In genomic region chr17:48915459-48916282, GRCh38 we compare ENCODE assay signal across 8 cellular contexts. TPM values are rescaled to one million over a fixed set of nuclear protein-coding genes. Genes with fewer than 3 reads are reported as not detected.
DNase-seq lines count a peak whose midpoint lies in the region; ATAC-seq and TF ChIP-seq lines count a peak whose summit lies in the region.

No MANE protein-coding gene starts in this region.

- DNase-seq in NCI-H2196 treated with DMSO at 0.1 percent for 48 hours (lab: John Stamatoyannopoulos, UW; ENCODE audit: unreplicated experiment), result peak; percentile 20
- DNase-seq in NCI-H2196 (lab: John Stamatoyannopoulos, UW; ENCODE audit: unreplicated experiment), result no peak
- DNase-seq in T-helper 22 cell (ENCODE audit: low read depth), result peak; percentile 22
- DNase-seq in dermis microvascular lymphatic vessel endothelial cell (ENCODE audit: low read depth in 2 of 2), result peak; percentile 30 to 71
- DNase-seq in retinal pigment epithelial cell (ENCODE audit: low read depth), result peak; percentile 61
- DNase-seq in D341Med (ENCODE audit: low spot score), result no peak

- ATAC-seq in HG03064 (IDR thresholded peaks at IDR 0.05; ENCODE audit: low read depth, unreplicated experiment), result peak; percentile 77
- ATAC-seq in HG03025 (IDR thresholded peaks at IDR 0.05; ENCODE audit: low FRiP score, unreplicated experiment), result no peak

- H3K4me3 ChIP-seq in retinal pigment epithelial cell (ENCODE audit: low read length), result no peak overlapping the region

- TF ChIP-seq CTCF in retinal pigment epithelial cell (conservative IDR thresholded peaks at IDR 0.05; ENCODE audit: low read depth, low read length), result no peak

RNA-seq across cellular contexts. Expression of gene UBE2Z, which starts 7.5 kb away (rescaled TPM):
- total RNA-seq in dermis microvascular lymphatic vessel endothelial cell, result 50.8 and 78.1 TPM in 2 replicates

RNA-seq across cellular contexts. Expression of gene ATP5MC1, which starts 23.1 kb away (rescaled TPM):
- total RNA-seq in dermis microvascular lymphatic vessel endothelial cell, result 30.8 and 48.4 TPM in 2 replicates

RNA-seq across cellular contexts. Expression of gene SNF8, which starts 29.0 kb away (rescaled TPM):
- total RNA-seq in dermis microvascular lymphatic vessel endothelial cell, result 86.0 and 96.0 TPM in 2 replicates

RNA-seq across cellular contexts. Expression of gene GIP, which starts 52.7 kb away (rescaled TPM):
- total RNA-seq in dermis microvascular lymphatic vessel endothelial cell, result not detected in 2 replicates

Comparison
In these comparisons a context has a peak if more than half of its experiments do, and no peak if none do; other contexts are left out.
1. DNase-seq: peak in NCI-H2196 treated with DMSO at 0.1 percent for 48 hours (single experiment), T-helper 22 cell (single experiment), dermis microvascular lymphatic vessel endothelial cell (2 of 2) and retinal pigment epithelial cell (single experiment); none in NCI-H2196 (single experiment) and D341Med (single experiment).